Comparison of ENCODE assay signal across 1 cellular context in genomic region chr14:71645656-71646055, GRCh38.
TF ChIP-seq lines count a peak whose summit lies in the region.

No MANE protein-coding gene starts in this region.

TF ChIP-seq in GM23338, 12 proteins besides CTCF, POLR2A, EP300 and RAD21 (continued from another document):
- TF ChIP-seq CREB1 (CRISPR knock-in tag; IDR thresholded peaks at IDR 0.05; ENCODE audit: low read depth), result no peak
- no peak for TF ChIP-seq EZH2phosphoT487 (IDR thresholded peaks at IDR 0.05; ENCODE audit: unreplicated experiment)
- no peak for TF ChIP-seq NANOG (IDR thresholded peaks at IDR 0.05; ENCODE audit: borderline replicate concordance)
- no peak for TF ChIP-seq EZH2 (IDR thresholded peaks at IDR 0.05; ENCODE audit: low read depth, unreplicated experiment)
- no peak for TF ChIP-seq REST (IDR thresholded peaks at IDR 0.05; ENCODE audit: unreplicated experiment)
- no peak for TF ChIP-seq ZNF114 (CRISPR knock-in tag; IDR thresholded peaks at IDR 0.05)
- no peak for TF ChIP-seq ETS1 (IDR thresholded peaks at IDR 0.05)
- no peak for TF ChIP-seq ZNF331 (CRISPR knock-in tag; IDR thresholded peaks at IDR 0.05; ENCODE audit: low read depth)
